ENCODE assay signal across 1 cellular context in the genomic region with DNA sequence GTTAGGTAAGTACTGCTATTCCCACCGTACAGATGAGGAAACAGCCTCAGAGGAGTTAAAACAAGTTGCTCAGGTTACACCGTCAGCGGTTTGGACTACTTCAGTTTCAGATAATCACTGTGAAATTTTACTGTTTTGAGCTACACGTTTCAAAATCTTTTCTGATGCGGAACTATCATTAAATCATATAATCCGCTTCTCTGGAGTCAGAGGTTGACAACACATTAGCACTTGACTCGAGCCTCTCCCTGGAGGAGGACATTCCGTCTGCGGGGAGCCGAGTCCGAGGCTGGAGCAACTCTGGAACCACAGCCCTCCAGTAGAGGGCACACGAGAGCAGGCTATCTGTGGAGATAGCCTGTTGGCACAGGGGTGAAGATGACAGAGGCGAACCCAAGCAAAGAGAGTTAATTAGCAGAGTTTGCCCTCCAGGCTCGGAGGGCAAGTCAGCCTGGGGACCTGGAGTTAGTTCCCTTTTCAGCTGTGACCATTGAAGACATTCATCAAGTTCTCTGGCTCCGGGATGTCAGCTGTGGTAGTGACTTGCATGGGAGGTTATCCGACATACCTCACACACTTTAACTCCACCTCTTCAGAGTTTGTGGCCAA.
A peak's percentile ranks its signal among the peaks of the same experiment; 100 is the strongest.
TF ChIP-seq lines count a peak whose summit lies in the region.

No MANE protein-coding gene starts in this region.

TF ChIP-seq in HEK293, 187 proteins besides CTCF, POLR2A, EP300 and RAD21 (continued from another document and continues in another):
- no peak for TF ChIP-seq ZNF146 (tag by site-specific recombination; IDR thresholded peaks at IDR 0.05)
- no peak for TF ChIP-seq SP2 (tag by site-specific recombination; IDR thresholded peaks at IDR 0.05)
- TF ChIP-seq ZSCAN23 (tag by site-specific recombination; IDR thresholded peaks at IDR 0.05), result no peak
- TF ChIP-seq, protein P1, sequence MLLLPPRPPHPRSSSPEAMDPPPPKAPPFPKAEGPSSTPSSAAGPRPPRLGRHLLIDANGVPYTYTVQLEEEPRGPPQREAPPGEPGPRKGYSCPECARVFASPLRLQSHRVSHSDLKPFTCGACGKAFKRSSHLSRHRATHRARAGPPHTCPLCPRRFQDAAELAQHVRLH (tag by site-specific recombination; IDR thresholded peaks at IDR 0.05), result 0 out of 2 replicates have a peak, but pooled peaks have one; percentile 31
- TF ChIP-seq SETDB1 (IDR thresholded peaks at IDR 0.05; ENCODE audit: insufficient read length, low read length), result peak; percentile 34
- TF ChIP-seq, protein P2, sequence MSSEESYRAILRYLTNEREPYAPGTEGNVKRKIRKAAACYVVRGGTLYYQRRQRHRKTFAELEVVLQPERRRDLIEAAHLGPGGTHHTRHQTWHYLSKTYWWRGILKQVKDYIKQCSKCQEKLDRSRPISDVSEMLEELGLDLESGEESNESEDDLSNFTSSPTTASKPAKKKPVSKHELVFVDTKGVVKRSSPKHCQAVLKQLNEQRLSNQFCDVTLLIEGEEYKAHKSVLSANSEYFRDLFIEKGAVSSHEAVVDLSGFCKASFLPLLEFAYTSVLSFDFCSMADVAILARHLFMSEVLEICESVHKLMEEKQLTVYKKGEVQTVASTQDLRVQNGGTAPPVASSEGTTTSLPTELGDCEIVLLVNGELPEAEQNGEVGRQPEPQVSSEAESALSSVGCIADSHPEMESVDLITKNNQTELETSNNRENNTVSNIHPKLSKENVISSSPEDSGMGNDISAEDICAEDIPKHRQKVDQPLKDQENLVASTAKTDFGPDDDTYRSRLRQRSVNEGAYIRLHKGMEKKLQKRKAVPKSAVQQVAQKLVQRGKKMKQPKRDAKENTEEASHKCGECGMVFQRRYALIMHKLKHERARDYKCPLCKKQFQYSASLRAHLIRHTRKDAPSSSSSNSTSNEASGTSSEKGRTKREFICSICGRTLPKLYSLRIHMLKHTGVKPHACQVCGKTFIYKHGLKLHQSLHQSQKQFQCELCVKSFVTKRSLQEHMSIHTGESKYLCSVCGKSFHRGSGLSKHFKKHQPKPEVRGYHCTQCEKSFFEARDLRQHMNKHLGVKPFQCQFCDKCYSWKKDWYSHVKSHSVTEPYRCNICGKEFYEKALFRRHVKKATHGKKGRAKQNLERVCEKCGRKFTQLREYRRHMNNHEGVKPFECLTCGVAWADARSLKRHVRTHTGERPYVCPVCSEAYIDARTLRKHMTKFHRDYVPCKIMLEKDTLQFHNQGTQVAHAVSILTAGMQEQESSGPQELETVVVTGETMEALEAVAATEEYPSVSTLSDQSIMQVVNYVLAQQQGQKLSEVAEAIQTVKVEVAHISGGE (tag by site-specific recombination; conservative IDR thresholded peaks at IDR 0.05; ENCODE audit: low read depth), result no peak
- TF ChIP-seq, protein P3, sequence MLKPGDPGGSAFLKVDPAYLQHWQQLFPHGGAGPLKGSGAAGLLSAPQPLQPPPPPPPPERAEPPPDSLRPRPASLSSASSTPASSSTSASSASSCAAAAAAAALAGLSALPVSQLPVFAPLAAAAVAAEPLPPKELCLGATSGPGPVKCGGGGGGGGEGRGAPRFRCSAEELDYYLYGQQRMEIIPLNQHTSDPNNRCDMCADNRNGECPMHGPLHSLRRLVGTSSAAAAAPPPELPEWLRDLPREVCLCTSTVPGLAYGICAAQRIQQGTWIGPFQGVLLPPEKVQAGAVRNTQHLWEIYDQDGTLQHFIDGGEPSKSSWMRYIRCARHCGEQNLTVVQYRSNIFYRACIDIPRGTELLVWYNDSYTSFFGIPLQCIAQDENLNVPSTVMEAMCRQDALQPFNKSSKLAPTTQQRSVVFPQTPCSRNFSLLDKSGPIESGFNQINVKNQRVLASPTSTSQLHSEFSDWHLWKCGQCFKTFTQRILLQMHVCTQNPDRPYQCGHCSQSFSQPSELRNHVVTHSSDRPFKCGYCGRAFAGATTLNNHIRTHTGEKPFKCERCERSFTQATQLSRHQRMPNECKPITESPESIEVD (tag by site-specific recombination; IDR thresholded peaks at IDR 0.05), result peak; percentile 77
- TF ChIP-seq ZNF510 (tag by site-specific recombination; IDR thresholded peaks at IDR 0.05; ENCODE audit: insufficient replicate concordance), result no peak
- peak; percentile 93 for TF ChIP-seq SP7 (tag by site-specific recombination; IDR thresholded peaks at IDR 0.05)
- TF ChIP-seq, protein P4, sequence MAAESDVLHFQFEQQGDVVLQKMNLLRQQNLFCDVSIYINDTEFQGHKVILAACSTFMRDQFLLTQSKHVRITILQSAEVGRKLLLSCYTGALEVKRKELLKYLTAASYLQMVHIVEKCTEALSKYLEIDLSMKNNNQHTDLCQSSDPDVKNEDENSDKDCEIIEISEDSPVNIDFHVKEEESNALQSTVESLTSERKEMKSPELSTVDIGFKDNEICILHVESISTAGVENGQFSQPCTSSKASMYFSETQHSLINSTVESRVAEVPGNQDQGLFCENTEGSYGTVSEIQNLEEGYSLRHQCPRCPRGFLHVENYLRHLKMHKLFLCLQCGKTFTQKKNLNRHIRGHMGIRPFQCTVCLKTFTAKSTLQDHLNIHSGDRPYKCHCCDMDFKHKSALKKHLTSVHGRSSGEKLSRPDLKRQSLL (tag by site-specific recombination; IDR thresholded peaks at IDR 0.05), result no peak
- TF ChIP-seq ZBTB17 (tag by site-specific recombination; IDR thresholded peaks at IDR 0.05), result peak; percentile 92
- peak; percentile 52; the same call in 1 of the 2 replicates for TF ChIP-seq BCL11A (tag by site-specific recombination; IDR thresholded peaks at IDR 0.05; ENCODE audit: low read depth)
- TF ChIP-seq, protein P5, sequence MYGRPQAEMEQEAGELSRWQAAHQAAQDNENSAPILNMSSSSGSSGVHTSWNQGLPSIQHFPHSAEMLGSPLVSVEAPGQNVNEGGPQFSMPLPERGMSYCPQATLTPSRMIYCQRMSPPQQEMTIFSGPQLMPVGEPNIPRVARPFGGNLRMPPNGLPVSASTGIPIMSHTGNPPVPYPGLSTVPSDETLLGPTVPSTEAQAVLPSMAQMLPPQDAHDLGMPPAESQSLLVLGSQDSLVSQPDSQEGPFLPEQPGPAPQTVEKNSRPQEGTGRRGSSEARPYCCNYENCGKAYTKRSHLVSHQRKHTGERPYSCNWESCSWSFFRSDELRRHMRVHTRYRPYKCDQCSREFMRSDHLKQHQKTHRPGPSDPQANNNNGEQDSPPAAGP (tag by site-specific recombination; IDR thresholded peaks at IDR 0.05), result 0 out of 2 replicates have a peak, but pooled peaks have one; percentile 24
- no peak for TF ChIP-seq ZNF132 (tag by site-specific recombination; IDR thresholded peaks at IDR 0.05; ENCODE audit: borderline replicate concordance)
- no peak for TF ChIP-seq ZNF791 (tag by site-specific recombination; IDR thresholded peaks at IDR 0.05)
- no peak for TF ChIP-seq OVOL3 (tag by site-specific recombination; IDR thresholded peaks at IDR 0.05)
- TF ChIP-seq ZNF366 (tag by site-specific recombination; conservative IDR thresholded peaks at IDR 0.05), result peak; percentile 62; the same call in 1 of the 2 replicates
- TF ChIP-seq ZNF548 (tag by site-specific recombination; IDR thresholded peaks at IDR 0.05), result no peak
- TF ChIP-seq ZNF311 (tag by site-specific recombination; IDR thresholded peaks at IDR 0.05; ENCODE audit: borderline replicate concordance), result no peak
- TF ChIP-seq BCL11B (tag by site-specific recombination; IDR thresholded peaks at IDR 0.05; ENCODE audit: low read depth), result no peak
- TF ChIP-seq, protein P6, sequence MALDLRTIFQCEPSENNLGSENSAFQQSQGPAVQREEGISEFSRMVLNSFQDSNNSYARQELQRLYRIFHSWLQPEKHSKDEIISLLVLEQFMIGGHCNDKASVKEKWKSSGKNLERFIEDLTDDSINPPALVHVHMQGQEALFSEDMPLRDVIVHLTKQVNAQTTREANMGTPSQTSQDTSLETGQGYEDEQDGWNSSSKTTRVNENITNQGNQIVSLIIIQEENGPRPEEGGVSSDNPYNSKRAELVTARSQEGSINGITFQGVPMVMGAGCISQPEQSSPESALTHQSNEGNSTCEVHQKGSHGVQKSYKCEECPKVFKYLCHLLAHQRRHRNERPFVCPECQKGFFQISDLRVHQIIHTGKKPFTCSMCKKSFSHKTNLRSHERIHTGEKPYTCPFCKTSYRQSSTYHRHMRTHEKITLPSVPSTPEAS (tag by site-specific recombination; IDR thresholded peaks at IDR 0.05), result no peak
- TF ChIP-seq, protein P7, sequence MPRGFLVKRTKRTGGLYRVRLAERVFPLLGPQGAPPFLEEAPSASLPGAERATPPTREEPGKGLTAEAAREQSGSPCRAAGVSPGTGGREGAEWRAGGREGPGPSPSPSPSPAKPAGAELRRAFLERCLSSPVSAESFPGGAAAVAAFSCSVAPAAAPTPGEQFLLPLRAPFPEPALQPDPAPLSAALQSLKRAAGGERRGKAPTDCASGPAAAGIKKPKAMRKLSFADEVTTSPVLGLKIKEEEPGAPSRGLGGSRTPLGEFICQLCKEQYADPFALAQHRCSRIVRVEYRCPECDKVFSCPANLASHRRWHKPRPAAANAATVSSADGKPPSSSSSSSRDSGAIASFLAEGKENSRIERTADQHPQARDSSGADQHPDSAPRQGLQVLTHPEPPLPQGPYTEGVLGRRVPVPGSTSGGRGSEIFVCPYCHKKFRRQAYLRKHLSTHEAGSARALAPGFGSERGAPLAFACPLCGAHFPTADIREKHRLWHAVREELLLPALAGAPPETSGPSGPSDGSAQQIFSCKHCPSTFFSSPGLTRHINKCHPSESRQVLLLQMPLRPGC (tag by site-specific recombination; IDR thresholded peaks at IDR 0.05), result 0 out of 2 replicates have a peak, but pooled peaks have one; percentile 31
- peak; percentile 60 for TF ChIP-seq ZSCAN30 (tag by site-specific recombination; IDR thresholded peaks at IDR 0.05)
- TF ChIP-seq KLF7 (tag by site-specific recombination; IDR thresholded peaks at IDR 0.05; ENCODE audit: borderline replicate concordance), result no peak
- TF ChIP-seq, protein P8, sequence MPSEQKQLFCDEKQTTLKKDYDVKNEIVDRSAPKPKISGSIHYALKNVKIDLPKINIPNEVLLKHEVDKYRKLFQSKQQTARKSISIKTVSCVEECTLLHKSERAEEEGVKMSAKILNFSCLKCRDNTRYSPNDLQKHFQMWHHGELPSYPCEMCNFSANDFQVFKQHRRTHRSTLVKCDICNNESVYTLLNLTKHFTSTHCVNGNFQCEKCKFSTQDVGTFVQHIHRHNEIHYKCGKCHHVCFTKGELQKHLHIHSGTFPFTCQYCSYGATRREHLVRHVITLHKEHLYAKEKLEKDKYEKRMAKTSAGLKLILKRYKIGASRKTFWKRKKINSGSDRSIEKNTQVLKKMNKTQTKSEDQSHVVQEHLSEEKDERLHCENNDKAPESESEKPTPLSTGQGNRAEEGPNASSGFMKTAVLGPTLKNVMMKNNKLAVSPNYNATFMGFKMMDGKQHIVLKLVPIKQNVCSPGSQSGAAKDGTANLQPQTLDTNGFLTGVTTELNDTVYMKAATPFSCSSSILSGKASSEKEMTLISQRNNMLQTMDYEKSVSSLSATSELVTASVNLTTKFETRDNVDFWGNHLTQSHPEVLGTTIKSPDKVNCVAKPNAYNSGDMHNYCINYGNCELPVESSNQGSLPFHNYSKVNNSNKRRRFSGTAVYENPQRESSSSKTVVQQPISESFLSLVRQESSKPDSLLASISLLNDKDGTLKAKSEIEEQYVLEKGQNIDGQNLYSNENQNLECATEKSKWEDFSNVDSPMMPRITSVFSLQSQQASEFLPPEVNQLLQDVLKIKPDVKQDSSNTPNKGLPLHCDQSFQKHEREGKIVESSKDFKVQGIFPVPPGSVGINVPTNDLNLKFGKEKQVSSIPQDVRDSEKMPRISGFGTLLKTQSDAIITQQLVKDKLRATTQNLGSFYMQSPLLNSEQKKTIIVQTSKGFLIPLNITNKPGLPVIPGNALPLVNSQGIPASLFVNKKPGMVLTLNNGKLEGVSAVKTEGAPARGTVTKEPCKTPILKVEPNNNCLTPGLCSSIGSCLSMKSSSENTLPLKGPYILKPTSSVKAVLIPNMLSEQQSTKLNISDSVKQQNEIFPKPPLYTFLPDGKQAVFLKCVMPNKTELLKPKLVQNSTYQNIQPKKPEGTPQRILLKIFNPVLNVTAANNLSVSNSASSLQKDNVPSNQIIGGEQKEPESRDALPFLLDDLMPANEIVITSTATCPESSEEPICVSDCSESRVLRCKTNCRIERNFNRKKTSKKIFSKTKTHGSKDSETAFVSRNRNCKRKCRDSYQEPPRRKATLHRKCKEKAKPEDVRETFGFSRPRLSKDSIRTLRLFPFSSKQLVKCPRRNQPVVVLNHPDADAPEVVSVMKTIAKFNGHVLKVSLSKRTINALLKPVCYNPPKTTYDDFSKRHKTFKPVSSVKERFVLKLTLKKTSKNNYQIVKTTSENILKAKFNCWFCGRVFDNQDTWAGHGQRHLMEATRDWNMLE (tag by site-specific recombination; conservative IDR thresholded peaks at IDR 0.05; ENCODE audit: low read depth), result no peak
- TF ChIP-seq ZNF560 (tag by site-specific recombination; IDR thresholded peaks at IDR 0.05; ENCODE audit: borderline replicate concordance), result no peak
- TF ChIP-seq, protein P9, sequence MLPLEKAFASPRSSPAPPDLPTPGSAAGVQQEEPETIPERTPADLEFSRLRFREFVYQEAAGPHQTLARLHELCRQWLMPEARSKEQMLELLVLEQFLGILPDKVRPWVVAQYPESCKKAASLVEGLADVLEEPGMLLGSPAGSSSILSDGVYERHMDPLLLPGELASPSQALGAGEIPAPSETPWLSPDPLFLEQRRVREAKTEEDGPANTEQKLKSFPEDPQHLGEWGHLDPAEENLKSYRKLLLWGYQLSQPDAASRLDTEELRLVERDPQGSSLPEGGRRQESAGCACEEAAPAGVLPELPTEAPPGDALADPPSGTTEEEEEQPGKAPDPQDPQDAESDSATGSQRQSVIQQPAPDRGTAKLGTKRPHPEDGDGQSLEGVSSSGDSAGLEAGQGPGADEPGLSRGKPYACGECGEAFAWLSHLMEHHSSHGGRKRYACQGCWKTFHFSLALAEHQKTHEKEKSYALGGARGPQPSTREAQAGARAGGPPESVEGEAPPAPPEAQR (tag by site-specific recombination; IDR thresholded peaks at IDR 0.05), result no peak
- TF ChIP-seq ZNF596 (tag by site-specific recombination; IDR thresholded peaks at IDR 0.05), result no peak
- no peak for TF ChIP-seq ZNF37A (tag by site-specific recombination; IDR thresholded peaks at IDR 0.05)
- TF ChIP-seq ZNF24 (tag by site-specific recombination; IDR thresholded peaks at IDR 0.05), result peak; percentile 45; the same call in 1 of the 2 replicates
- no peak for TF ChIP-seq ZNF16 (tag by site-specific recombination; IDR thresholded peaks at IDR 0.05; ENCODE audit: low read depth)
- peak; percentile 12; the same call in 1 of the 2 replicates for TF ChIP-seq ZBTB48 (tag by site-specific recombination; IDR thresholded peaks at IDR 0.05)
- TF ChIP-seq, protein P10, sequence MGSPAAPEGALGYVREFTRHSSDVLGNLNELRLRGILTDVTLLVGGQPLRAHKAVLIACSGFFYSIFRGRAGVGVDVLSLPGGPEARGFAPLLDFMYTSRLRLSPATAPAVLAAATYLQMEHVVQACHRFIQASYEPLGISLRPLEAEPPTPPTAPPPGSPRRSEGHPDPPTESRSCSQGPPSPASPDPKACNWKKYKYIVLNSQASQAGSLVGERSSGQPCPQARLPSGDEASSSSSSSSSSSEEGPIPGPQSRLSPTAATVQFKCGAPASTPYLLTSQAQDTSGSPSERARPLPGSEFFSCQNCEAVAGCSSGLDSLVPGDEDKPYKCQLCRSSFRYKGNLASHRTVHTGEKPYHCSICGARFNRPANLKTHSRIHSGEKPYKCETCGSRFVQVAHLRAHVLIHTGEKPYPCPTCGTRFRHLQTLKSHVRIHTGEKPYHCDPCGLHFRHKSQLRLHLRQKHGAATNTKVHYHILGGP (tag by site-specific recombination; IDR thresholded peaks at IDR 0.05), result no peak
- no peak for TF ChIP-seq YY2 (tag by site-specific recombination; IDR thresholded peaks at IDR 0.05)
- no peak for TF ChIP-seq ZNF10 (tag by site-specific recombination; IDR thresholded peaks at IDR 0.05)
- peak; percentile 80 for TF ChIP-seq ZNF2 (tag by site-specific recombination; IDR thresholded peaks at IDR 0.05)
